In genomic region chr10:91220954-91221696, GRCh38 we compare ENCODE assay signal across 8 cellular contexts. TPM values are rescaled to one million over a fixed set of nuclear protein-coding genes. Genes with fewer than 3 reads are reported as not detected.
DNase-seq lines count a peak whose midpoint lies in the region; ATAC-seq and TF ChIP-seq lines count a peak whose summit lies in the region.

No MANE protein-coding gene starts in this region.

- peak overlapping the region; percentile 91 for H2AFZ ChIP-seq in GM23338

- H3K27ac Mint-ChIP-seq in GM23338 = no peak overlapping the region

- H3K4me3 ChIP-seq in GM23338 (peak overlapping the region; percentile 82), MG63 (peak overlapping the region; percentile 72), adipocyte (ENCODE audit: low read length) (peak overlapping the region; percentile 96), right atrium auricular region (peak overlapping the region; percentile 94 to 97), psoas muscle (peak overlapping the region; percentile 82)

- no peaks in the 10 kb centered on the region for H4K20me1 ChIP-seq in GM23338 (replicated peaks; ENCODE audit: insufficient read depth)

- H3K4me1 ChIP-seq in GM23338 (ENCODE audit: insufficient read depth) (peaks cover 13% of the 10 kb centered on the region), adipocyte (ENCODE audit: control insufficient read depth, insufficient read depth, low read length) (peaks cover 27% of the 10 kb centered on the region), right atrium auricular region (peaks cover 0 to 43% of the 10 kb centered on the region in 2 donors), psoas muscle (peaks cover 42% of the 10 kb centered on the region)

- WGBS in psoas muscle, 3 donors = 1% methylated on average over 25 to 40 of the region's 40 CpGs

- no peaks in the 10 kb centered on the region for H3K36me3 Mint-ChIP-seq in GM23338 (ENCODE audit: low read depth)

- peaks cover 61% of the 10 kb centered on the region for H3K27me3 ChIP-seq in GM23338 (ENCODE audit: insufficient read depth)
- H3K27me3 ChIP-seq in MG63 = no peaks in the 10 kb centered on the region
- H3K27me3 ChIP-seq in adipocyte (replicated peaks; ENCODE audit: control insufficient read depth, insufficient read depth, low read length) = no peaks in the 10 kb centered on the region
- H3K27me3 ChIP-seq in right atrium auricular region = no peaks in the 10 kb centered on the region
- no peaks in the 10 kb centered on the region for H3K27me3 ChIP-seq in psoas muscle (ENCODE audit: insufficient read depth in 3 of 3, low read length in 2 of 3)

- peak overlapping the region; percentile 91 for H3K9ac ChIP-seq in adipocyte (ENCODE audit: low read length)

- H3K9me3 Mint-ChIP-seq in GM23338 = no peaks in the 10 kb centered on the region

- peak overlapping the region; percentile 93 for H3K4me2 ChIP-seq in GM23338

- H3K4me3 Mint-ChIP-seq in GM23338 = peak overlapping the region; percentile 79

- ATAC-seq in GM23338 = peak; percentile 87
- peak; percentile 46 to 62 (median 54) for ATAC-seq in psoas muscle

- H3K9me3 ChIP-seq in MG63 = no peaks in the 10 kb centered on the region
- no peaks in the 10 kb centered on the region for H3K9me3 ChIP-seq in adipocyte (ENCODE audit: control insufficient read depth, low read length)
- H3K9me3 ChIP-seq in right atrium auricular region = no peaks in the 10 kb centered on the region
- no peaks in the 10 kb centered on the region for H3K9me3 ChIP-seq in psoas muscle

- no peaks in the 10 kb centered on the region for H3K79me2 ChIP-seq in GM23338 (replicated peaks; ENCODE audit: insufficient read depth)

- intact Hi-C loops in psoas muscle (cut with DNase I) = loop anchor here (2.0 to 5.0 kb wide), 2 partner anchors 58 to 59 kb away; no protein-coding TSS in a partner anchor

- H3K9me2 ChIP-seq in GM23338 (ENCODE audit: insufficient read depth) = no peaks in the 10 kb centered on the region

- no peaks in the 10 kb centered on the region for H3K36me3 ChIP-seq in GM23338 (ENCODE audit: insufficient read depth)
- peaks cover 3% of the 10 kb centered on the region; the same call in 1 of the 2 replicates for H3K36me3 ChIP-seq in MG63
- no peaks in the 10 kb centered on the region for H3K36me3 ChIP-seq in adipocyte (ENCODE audit: control insufficient read depth, insufficient read depth, low read length, severe bottlenecking)
- no peaks in the 10 kb centered on the region for H3K36me3 ChIP-seq in right atrium auricular region
- H3K36me3 ChIP-seq in psoas muscle (ENCODE audit: insufficient read depth in 1 of 2, low read depth in 1 of 2) = peaks cover 2 to 4% of the 10 kb centered on the region in 2 donors

- no peaks in the 10 kb centered on the region for H3F3A ChIP-seq in GM23338 (replicated peaks; ENCODE audit: low read depth)

- peaks cover 7% of the 10 kb centered on the region; the same call in 2 of the 3 replicates for H3K4me1 Mint-ChIP-seq in GM23338

- DNase-seq in NCI-H1436 (lab: John Stamatoyannopoulos, UW) = peak; percentile 31
- DNase-seq in NCI-H1436 treated with DMSO at 0.1 percent for 48 hours (lab: John Stamatoyannopoulos, UW) = no peak
- DNase-seq in GM23338 (ENCODE audit: low spot score) = peak; percentile 47
- DNase-seq in MG63 = no peak
- DNase-seq in adipocyte (ENCODE audit: low read depth) = peak; percentile 62
- no peak for DNase-seq in right atrium auricular region (ENCODE audit: low spot score)
- peak; percentile 27 to 46 for DNase-seq in psoas muscle
- no peak for DNase-seq in OCI-M2 (lab: John Stamatoyannopoulos, UW; ENCODE audit: unreplicated experiment)

- H3K27me3 Mint-ChIP-seq in GM23338 (ENCODE audit: insufficient read depth, low read depth, poor library complexity) = peaks cover 36% of the 10 kb centered on the region

- no peak for TF ChIP-seq CTCF in GM23338 (conservative IDR thresholded peaks at IDR 0.05; ENCODE audit: low read depth in 2 of 2)
- TF ChIP-seq CTCF in right atrium auricular region (IDR thresholded peaks at IDR 0.05) = peak in 1 of 2 donors; percentile 15
- TF ChIP-seq CTCF in psoas muscle (IDR thresholded peaks at IDR 0.05) = no peak

- H3K27ac ChIP-seq in GM23338 (ENCODE audit: low read depth) (no peak overlapping the region), right atrium auricular region (peak overlapping the region; percentile 91 to 94), psoas muscle (peak overlapping the region; percentile 88)

TF ChIP-seq in GM23338, 12 proteins besides CTCF, POLR2A, EP300 and RAD21:
- no peak for TF ChIP-seq ZNF114 (CRISPR knock-in tag; IDR thresholded peaks at IDR 0.05)
- TF ChIP-seq EZH2phosphoT487 (IDR thresholded peaks at IDR 0.05; ENCODE audit: unreplicated experiment) = no peak
- no peak for TF ChIP-seq CREB1 (CRISPR knock-in tag; IDR thresholded peaks at IDR 0.05; ENCODE audit: low read depth)
- TF ChIP-seq, protein P1, sequence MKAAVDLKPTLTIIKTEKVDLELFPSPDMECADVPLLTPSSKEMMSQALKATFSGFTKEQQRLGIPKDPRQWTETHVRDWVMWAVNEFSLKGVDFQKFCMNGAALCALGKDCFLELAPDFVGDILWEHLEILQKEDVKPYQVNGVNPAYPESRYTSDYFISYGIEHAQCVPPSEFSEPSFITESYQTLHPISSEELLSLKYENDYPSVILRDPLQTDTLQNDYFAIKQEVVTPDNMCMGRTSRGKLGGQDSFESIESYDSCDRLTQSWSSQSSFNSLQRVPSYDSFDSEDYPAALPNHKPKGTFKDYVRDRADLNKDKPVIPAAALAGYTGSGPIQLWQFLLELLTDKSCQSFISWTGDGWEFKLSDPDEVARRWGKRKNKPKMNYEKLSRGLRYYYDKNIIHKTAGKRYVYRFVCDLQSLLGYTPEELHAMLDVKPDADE (IDR thresholded peaks at IDR 0.05) = no peak

RNA-seq across cellular contexts. Expression of gene PCGF5, which starts 0.7 kb away (rescaled TPM):
- total RNA-seq in GM23338 (2014; rRNA removed; shearing (Covaris generic)) = 6.5 and 7.7 TPM in 2 replicates
- polyA plus RNA-seq in GM23338 (2016; fragmentation: Nextera tagmentation; extraction: Ambion mirVana) (8.7 and 9.0 TPM in 2 replicates), psoas muscle (100 to 1,000 TPM in 1 of 3 donors, 10 to 100 TPM in 2; 56.5 to 126 (median 57.8) TPM)
- 28.8 and 40.7 TPM in 2 replicates for total RNA-seq in MG63 (2014; rRNA removed; shearing (Covaris generic); ENCODE audit: low replicate concordance)
- total RNA-seq in right atrium auricular region (10 to 100 TPM; 42.8 to 62.0 TPM), psoas muscle (10 to 100 TPM; 30.3 to 85.2 (median 57.4) TPM)

Comparison
In these comparisons a context has a peak if more than half of its experiments do, and no peak if none do; other contexts are left out.
1. DNase-seq: peak in NCI-H1436 (single experiment), GM23338 (single experiment), adipocyte (single experiment) and psoas muscle (2 of 2); none in NCI-H1436 treated with DMSO at 0.1 percent for 48 hours (single experiment), MG63 (single experiment), right atrium auricular region (single experiment) and OCI-M2 (single experiment).
2. Peak in every context shown above with its lines, with median percentiles within 50 percentile points of each other: H3K4me3 ChIP-seq.